In the genomic region with DNA sequence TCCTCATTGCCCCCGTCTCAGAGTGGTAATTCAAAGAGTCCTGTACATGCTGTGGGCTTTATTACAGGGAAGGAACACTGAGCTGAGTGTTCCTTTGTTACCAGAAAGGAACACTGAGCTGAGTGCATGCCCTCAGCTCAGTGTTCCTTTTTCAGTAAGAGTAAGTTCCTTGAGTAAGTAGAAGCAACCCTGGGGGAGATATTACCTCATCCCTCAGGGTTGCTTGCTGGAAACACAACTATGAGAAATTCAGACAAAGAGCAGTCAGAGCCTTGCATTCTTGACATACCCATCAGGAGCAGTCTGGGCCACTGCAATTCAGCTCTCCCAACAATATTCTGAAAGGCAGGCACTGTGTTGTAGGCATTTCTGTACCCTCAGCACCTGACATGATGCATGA, we compare ENCODE assay signal across 1 cellular context.
A peak's percentile ranks its signal among the peaks of the same experiment; 100 is the strongest.
TF ChIP-seq lines count a peak whose summit lies in the region.

No MANE protein-coding gene starts in this region.

TF ChIP-seq in IMR-90, 13 proteins besides CTCF, POLR2A, EP300 and RAD21:
- no peak for TF ChIP-seq MXI1 (IDR thresholded peaks at IDR 0.05; ENCODE audit: borderline replicate concordance, low read depth, low read length)
- peak; percentile 76 for TF ChIP-seq CEBPB (IDR thresholded peaks at IDR 0.05; ENCODE audit: low read depth, low read length)
